In genomic region chr17:43360739-43361498, GRCh38 we compare ENCODE assay signal across 1 cellular context.
TF ChIP-seq lines count a peak whose summit lies in the region.

No MANE protein-coding gene starts in this region.

TF ChIP-seq in K562, 482 proteins besides CTCF, POLR2A, EP300 and RAD21 (continued from another document):
- TF ChIP-seq, protein P1, sequence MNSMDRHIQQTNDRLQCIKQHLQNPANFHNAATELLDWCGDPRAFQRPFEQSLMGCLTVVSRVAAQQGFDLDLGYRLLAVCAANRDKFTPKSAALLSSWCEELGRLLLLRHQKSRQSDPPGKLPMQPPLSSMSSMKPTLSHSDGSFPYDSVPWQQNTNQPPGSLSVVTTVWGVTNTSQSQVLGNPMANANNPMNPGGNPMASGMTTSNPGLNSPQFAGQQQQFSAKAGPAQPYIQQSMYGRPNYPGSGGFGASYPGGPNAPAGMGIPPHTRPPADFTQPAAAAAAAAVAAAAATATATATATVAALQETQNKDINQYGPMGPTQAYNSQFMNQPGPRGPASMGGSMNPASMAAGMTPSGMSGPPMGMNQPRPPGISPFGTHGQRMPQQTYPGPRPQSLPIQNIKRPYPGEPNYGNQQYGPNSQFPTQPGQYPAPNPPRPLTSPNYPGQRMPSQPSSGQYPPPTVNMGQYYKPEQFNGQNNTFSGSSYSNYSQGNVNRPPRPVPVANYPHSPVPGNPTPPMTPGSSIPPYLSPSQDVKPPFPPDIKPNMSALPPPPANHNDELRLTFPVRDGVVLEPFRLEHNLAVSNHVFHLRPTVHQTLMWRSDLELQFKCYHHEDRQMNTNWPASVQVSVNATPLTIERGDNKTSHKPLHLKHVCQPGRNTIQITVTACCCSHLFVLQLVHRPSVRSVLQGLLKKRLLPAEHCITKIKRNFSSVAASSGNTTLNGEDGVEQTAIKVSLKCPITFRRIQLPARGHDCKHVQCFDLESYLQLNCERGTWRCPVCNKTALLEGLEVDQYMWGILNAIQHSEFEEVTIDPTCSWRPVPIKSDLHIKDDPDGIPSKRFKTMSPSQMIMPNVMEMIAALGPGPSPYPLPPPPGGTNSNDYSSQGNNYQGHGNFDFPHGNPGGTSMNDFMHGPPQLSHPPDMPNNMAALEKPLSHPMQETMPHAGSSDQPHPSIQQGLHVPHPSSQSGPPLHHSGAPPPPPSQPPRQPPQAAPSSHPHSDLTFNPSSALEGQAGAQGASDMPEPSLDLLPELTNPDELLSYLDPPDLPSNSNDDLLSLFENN (IDR thresholded peaks at IDR 0.05; ENCODE audit: low read depth in 2 of 2, low read length in 2 of 2): peak in 1 of 2 experiments; percentile 80; a peak in 1 of 4 replicates
- TF ChIP-seq, protein P2, sequence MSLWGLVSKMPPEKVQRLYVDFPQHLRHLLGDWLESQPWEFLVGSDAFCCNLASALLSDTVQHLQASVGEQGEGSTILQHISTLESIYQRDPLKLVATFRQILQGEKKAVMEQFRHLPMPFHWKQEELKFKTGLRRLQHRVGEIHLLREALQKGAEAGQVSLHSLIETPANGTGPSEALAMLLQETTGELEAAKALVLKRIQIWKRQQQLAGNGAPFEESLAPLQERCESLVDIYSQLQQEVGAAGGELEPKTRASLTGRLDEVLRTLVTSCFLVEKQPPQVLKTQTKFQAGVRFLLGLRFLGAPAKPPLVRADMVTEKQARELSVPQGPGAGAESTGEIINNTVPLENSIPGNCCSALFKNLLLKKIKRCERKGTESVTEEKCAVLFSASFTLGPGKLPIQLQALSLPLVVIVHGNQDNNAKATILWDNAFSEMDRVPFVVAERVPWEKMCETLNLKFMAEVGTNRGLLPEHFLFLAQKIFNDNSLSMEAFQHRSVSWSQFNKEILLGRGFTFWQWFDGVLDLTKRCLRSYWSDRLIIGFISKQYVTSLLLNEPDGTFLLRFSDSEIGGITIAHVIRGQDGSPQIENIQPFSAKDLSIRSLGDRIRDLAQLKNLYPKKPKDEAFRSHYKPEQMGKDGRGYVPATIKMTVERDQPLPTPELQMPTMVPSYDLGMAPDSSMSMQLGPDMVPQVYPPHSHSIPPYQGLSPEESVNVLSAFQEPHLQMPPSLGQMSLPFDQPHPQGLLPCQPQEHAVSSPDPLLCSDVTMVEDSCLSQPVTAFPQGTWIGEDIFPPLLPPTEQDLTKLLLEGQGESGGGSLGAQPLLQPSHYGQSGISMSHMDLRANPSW (CRISPR knock-in tag; IDR thresholded peaks at IDR 0.05): no peak
- no peak for TF ChIP-seq HDAC8 (tag; IDR thresholded peaks at IDR 0.05)
- peak; percentile 91; the same call in 1 of the 2 replicates for TF ChIP-seq ZBTB33 (CRISPR knock-in tag; IDR thresholded peaks at IDR 0.05)
- TF ChIP-seq POLR2AphosphoS5 (IDR thresholded peaks at IDR 0.05; ENCODE audit: control insufficient read depth, insufficient read depth, low read depth, low read length): peak; percentile 73; the same call in 1 of the 2 replicates
- peak; percentile 5; the same call in 1 of the 2 replicates for TF ChIP-seq ZNF277 (CRISPR knock-in tag; IDR thresholded peaks at IDR 0.05; ENCODE audit: borderline replicate concordance)
- TF ChIP-seq NR2C2 (CRISPR knock-in tag; IDR thresholded peaks at IDR 0.05): no peak
- TF ChIP-seq NR2C2 (tag; IDR thresholded peaks at IDR 0.05): 0 out of 2 replicates have a peak, but pooled peaks have one; percentile 17
- no peak for TF ChIP-seq TBL1XR1 (IDR thresholded peaks at IDR 0.05; ENCODE audit: low read length in 2 of 2)
- TF ChIP-seq THRB (CRISPR knock-in tag; conservative IDR thresholded peaks at IDR 0.05): 0 out of 2 replicates have a peak, but pooled peaks have one; percentile 33
- TF ChIP-seq CBX1 (IDR thresholded peaks at IDR 0.05; ENCODE audit: low read depth): peak; percentile 65; the same call in 1 of the 2 replicates
- peak; percentile 73 for TF ChIP-seq TBP (optimal IDR thresholded peaks at IDR 0.05; ENCODE audit: low read depth, low read length)
- TF ChIP-seq ZC3H8 (IDR thresholded peaks at IDR 0.05): 0 out of 2 replicates have a peak, but pooled peaks have one; percentile 48
- TF ChIP-seq, protein P3, sequence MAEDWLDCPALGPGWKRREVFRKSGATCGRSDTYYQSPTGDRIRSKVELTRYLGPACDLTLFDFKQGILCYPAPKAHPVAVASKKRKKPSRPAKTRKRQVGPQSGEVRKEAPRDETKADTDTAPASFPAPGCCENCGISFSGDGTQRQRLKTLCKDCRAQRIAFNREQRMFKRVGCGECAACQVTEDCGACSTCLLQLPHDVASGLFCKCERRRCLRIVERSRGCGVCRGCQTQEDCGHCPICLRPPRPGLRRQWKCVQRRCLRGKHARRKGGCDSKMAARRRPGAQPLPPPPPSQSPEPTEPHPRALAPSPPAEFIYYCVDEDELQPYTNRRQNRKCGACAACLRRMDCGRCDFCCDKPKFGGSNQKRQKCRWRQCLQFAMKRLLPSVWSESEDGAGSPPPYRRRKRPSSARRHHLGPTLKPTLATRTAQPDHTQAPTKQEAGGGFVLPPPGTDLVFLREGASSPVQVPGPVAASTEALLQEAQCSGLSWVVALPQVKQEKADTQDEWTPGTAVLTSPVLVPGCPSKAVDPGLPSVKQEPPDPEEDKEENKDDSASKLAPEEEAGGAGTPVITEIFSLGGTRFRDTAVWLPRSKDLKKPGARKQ (CRISPR knock-in tag; IDR thresholded peaks at IDR 0.05): peak; percentile 85; the same call in 1 of the 2 replicates
- TF ChIP-seq ILF3 (IDR thresholded peaks at IDR 0.05; ENCODE audit: borderline replicate concordance): peak; percentile 78; the same call in 1 of the 2 replicates
- TF ChIP-seq ZKSCAN8 (CRISPR knock-in tag; IDR thresholded peaks at IDR 0.05): no peak
- peak; percentile 42; the same call in 1 of the 2 replicates for TF ChIP-seq AFF4 (CRISPR knock-in tag; IDR thresholded peaks at IDR 0.05)
- TF ChIP-seq KDM5B (IDR thresholded peaks at IDR 0.05; ENCODE audit: insufficient replicate concordance, low read depth, low read length): peak; percentile 49
- no peak for TF ChIP-seq ZBTB2 (IDR thresholded peaks at IDR 0.05)
- peak in 1 of 3 experiments; percentile 54 for TF ChIP-seq YY1 (IDR thresholded peaks at IDR 0.05; ENCODE audit: borderline replicate concordance in 1 of 3, control insufficient read depth in 1 of 3, extremely low read depth in 1 of 3, insufficient read depth in 3 of 3, insufficient read length in 1 of 3, insufficient replicate concordance in 2 of 3, low read depth in 1 of 3, low read length in 2 of 3)
- TF ChIP-seq HMG20A (CRISPR knock-in tag; conservative IDR thresholded peaks at IDR 0.05): no peak
- peak; percentile 87; the same call in 1 of the 2 replicates for TF ChIP-seq ZBED1 (IDR thresholded peaks at IDR 0.05)
- peak; percentile 68; the same call in 1 of the 2 replicates for TF ChIP-seq LCOR (CRISPR knock-in tag; IDR thresholded peaks at IDR 0.05)
- peak; percentile 90 for TF ChIP-seq PML (IDR thresholded peaks at IDR 0.05; ENCODE audit: low read length)
- TF ChIP-seq ZNF655 (CRISPR knock-in tag; IDR thresholded peaks at IDR 0.05): no peak
- peak; percentile 63 for TF ChIP-seq RBFOX2 (IDR thresholded peaks at IDR 0.05; ENCODE audit: low read depth, low read length)
